Comparison of ENCODE assay signal across 15 cellular contexts in the genomic region with DNA sequence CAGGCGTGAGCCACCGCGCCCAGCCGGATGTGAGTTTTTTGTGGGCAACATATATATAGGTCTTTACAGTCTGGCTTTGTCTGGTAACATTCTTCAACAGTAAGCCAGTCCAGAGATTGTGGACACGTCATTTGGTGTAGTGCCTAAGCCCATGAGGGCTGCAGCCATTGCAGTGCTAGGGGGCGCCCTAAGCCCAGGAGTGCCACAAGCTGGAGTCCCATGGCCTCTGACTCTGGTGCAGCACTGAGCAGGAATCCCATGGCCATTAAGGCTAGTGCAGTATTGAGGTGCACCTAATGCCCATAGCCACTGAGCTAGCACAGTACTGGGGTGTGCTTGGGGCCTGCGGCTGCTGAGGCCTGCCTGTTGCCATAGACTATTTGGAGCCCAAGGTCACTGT.
DNase-seq lines count a peak whose midpoint lies in the region; ATAC-seq and TF ChIP-seq lines count a peak whose summit lies in the region.
"Had no signal": no experiment of that assay in that cellular context is flagged by ENCODE, and none has a peak within 500 bp of the region (broad histone marks: within the 10 kb centered on the region; RNA-seq: fewer than 3 reads in every experiment).

No MANE protein-coding gene starts in this region.

- no peak for ATAC-seq in body of pancreas
- ATAC-seq: heart left ventricle, Panc1 had no signal

- H3K4me1 ChIP-seq in SJCRH30 = no peaks in the 10 kb centered on the region
- no peaks in the 10 kb centered on the region for H3K4me1 ChIP-seq in body of pancreas
- H3K4me1 ChIP-seq: A549, heart left ventricle had no signal

- 72 to 76% methylated on average over 3 to 7 of the region's 7 CpGs for WGBS in body of pancreas, 2 donors

- H3K4me3 ChIP-seq in SJCRH30 (no peak overlapping the region), body of pancreas (no peak overlapping the region)
- H3K4me3 ChIP-seq: A549, heart left ventricle had no signal

- H3K36me3 ChIP-seq in SJCRH30 (no peaks in the 10 kb centered on the region), body of pancreas (replicated peaks in 1 of 2; ENCODE audit: insufficient read depth in 1 of 2, low read depth in 2 of 2) (no peaks in the 10 kb centered on the region)
- H3K36me3 ChIP-seq: heart left ventricle, neutrophil had no signal

- DNase-seq in NCI-H82 (lab: John Stamatoyannopoulos, UW) (peak; percentile 63), NCI-H82 treated with DMSO at 0.1 percent for 48 hours (lab: John Stamatoyannopoulos, UW; ENCODE audit: unreplicated experiment) (no peak), HT1080 (ENCODE audit: low read depth) (peak; percentile 56), SJCRH30 (peak; percentile 44 to 64), islet precursor cell (peak; percentile 68), body of pancreas (no peak), pons (ENCODE audit: low spot score) (no peak), NCI-H1105 treated with DMSO at 0.1 percent for 48 hours (lab: John Stamatoyannopoulos, UW) (no peak)
- DNase-seq: central memory CD4-positive, alpha-beta T cell; DMS153; heart left ventricle; Kasumi-1 had no signal

- no peak overlapping the region for H3K27ac ChIP-seq in SJCRH30
- H3K27ac ChIP-seq in body of pancreas = no peak overlapping the region
- H3K27ac ChIP-seq: A549, heart left ventricle, neutrophil had no signal

- intact Hi-C loops in body of pancreas (cut with DNase I) = no loop called here

- TF ChIP-seq POLR2A in body of pancreas (IDR thresholded peaks at IDR 0.05) = no peak

- no peaks in the 10 kb centered on the region for H3K27me3 ChIP-seq in SJCRH30
- H3K27me3 ChIP-seq in body of pancreas = no peaks in the 10 kb centered on the region
- H3K27me3 ChIP-seq: heart left ventricle, neutrophil had no signal

- no peak for TF ChIP-seq CTCF in body of pancreas (IDR thresholded peaks at IDR 0.05)

- H3K9me3 ChIP-seq in SJCRH30 (replicated peaks) = no peaks in the 10 kb centered on the region
- H3K9me3 ChIP-seq in body of pancreas = peaks cover 0 to 4% (median 0%) of the 10 kb centered on the region in 3 donors
- H3K9me3 ChIP-seq: neutrophil had no signal

Comparison
In these comparisons a context has a peak if more than half of its experiments do, and no peak if none do; other contexts are left out.
1. DNase-seq: peak in NCI-H82 (single experiment), HT1080 (single experiment), SJCRH30 (2 of 2) and islet precursor cell (single experiment); none in NCI-H82 treated with DMSO at 0.1 percent for 48 hours (single experiment), body of pancreas (0 of 4), pons (single experiment) and NCI-H1105 treated with DMSO at 0.1 percent for 48 hours (single experiment).